8 cellular contexts compared by ENCODE assay signal in genomic region chr17:77363821-77364361, GRCh38.
DNase-seq lines count a peak whose midpoint lies in the region; ATAC-seq and TF ChIP-seq lines count a peak whose summit lies in the region.

No MANE protein-coding gene starts in this region.

- TF ChIP-seq CTCF in osteoblast (IDR thresholded peaks at IDR 0.05; ENCODE audit: extremely low read depth, low read depth, low read length): no peak
- TF ChIP-seq CTCF in MM.1S (IDR thresholded peaks at IDR 0.05; ENCODE audit: low read length): no peak

- H3K4me3 Mint-ChIP-seq in effector memory CD8-positive, alpha-beta T cell: peak overlapping the region; percentile 53 to 57

- peaks cover 21% of the 10 kb centered on the region for H3K36me3 ChIP-seq in SJSA1
- H3K36me3 ChIP-seq in osteoblast (ENCODE audit: insufficient read depth, low read length): peaks cover 7% of the 10 kb centered on the region
- no peaks in the 10 kb centered on the region for H3K36me3 ChIP-seq in MM.1S (replicated peaks; ENCODE audit: insufficient read depth, low read length)

- H3K9me3 ChIP-seq in SJSA1 (replicated peaks): 0 out of 2 replicates have a peak, but pooled peaks cover 2% of the 10 kb centered on the region
- no peaks in the 10 kb centered on the region for H3K9me3 ChIP-seq in osteoblast (ENCODE audit: low read depth, low read length)
- no peaks in the 10 kb centered on the region for H3K9me3 ChIP-seq in MM.1S (replicated peaks; ENCODE audit: insufficient read depth, low read length)

- no peak overlapping the region for H3K27ac ChIP-seq in SJSA1
- H3K27ac ChIP-seq in osteoblast (ENCODE audit: low read depth, low read length): peak overlapping the region; percentile 84
- H3K27ac ChIP-seq in MM.1S (ENCODE audit: low read length): no peak overlapping the region

- H2AFZ ChIP-seq in osteoblast (ENCODE audit: low read length) (no peak overlapping the region), MM.1S (ENCODE audit: low read length) (no peak overlapping the region)

- peaks cover 29 to 38% of the 10 kb centered on the region in 2 donors for H3K4me1 Mint-ChIP-seq in effector memory CD8-positive, alpha-beta T cell (ENCODE audit: low read depth in 2 of 2)

- H3K27me3 ChIP-seq in SJSA1 (replicated peaks) (no peaks in the 10 kb centered on the region), osteoblast (ENCODE audit: insufficient read depth, low read length) (no peaks in the 10 kb centered on the region), MM.1S (replicated peaks; ENCODE audit: insufficient read depth, low read length) (no peaks in the 10 kb centered on the region)

- no peaks in the 10 kb centered on the region for H3K27me3 Mint-ChIP-seq in effector memory CD8-positive, alpha-beta T cell

- peak; percentile 56 for ATAC-seq in effector memory CD8-positive, alpha-beta T cell (replicated peaks)
- ATAC-seq in HG02852 (IDR thresholded peaks at IDR 0.05; ENCODE audit: unreplicated experiment): no peak

- H3K36me3 Mint-ChIP-seq in effector memory CD8-positive, alpha-beta T cell (ENCODE audit: insufficient read depth): no peaks in the 10 kb centered on the region

- H4K20me1 ChIP-seq in osteoblast (ENCODE audit: insufficient read depth, low read length) (peaks cover 41% of the 10 kb centered on the region), MM.1S (ENCODE audit: insufficient read depth, low read length) (no peaks in the 10 kb centered on the region)

- no peak overlapping the region for H3K4me3 ChIP-seq in SJSA1
- no peak overlapping the region for H3K4me3 ChIP-seq in osteoblast (ENCODE audit: insufficient read depth, low read length)
- no peak overlapping the region for H3K4me3 ChIP-seq in MM.1S (ENCODE audit: low read length)

- H3K79me2 ChIP-seq in osteoblast (ENCODE audit: insufficient read depth, low read length): peaks cover 90% of the 10 kb centered on the region
- peaks cover 85% of the 10 kb centered on the region for H3K79me2 ChIP-seq in MM.1S (ENCODE audit: low read length)

- H3K27ac Mint-ChIP-seq in effector memory CD8-positive, alpha-beta T cell: peak overlapping the region; percentile 56 to 78

- H3K4me1 ChIP-seq in SJSA1 (replicated peaks): peaks cover 47% of the 10 kb centered on the region
- H3K4me1 ChIP-seq in osteoblast (ENCODE audit: insufficient read depth, low read length): peaks cover 40% of the 10 kb centered on the region
- peaks cover 32% of the 10 kb centered on the region for H3K4me1 ChIP-seq in MM.1S (ENCODE audit: low read length)

- DNase-seq in CD1c-positive myeloid dendritic cell (ENCODE audit: extremely low spot score) (peak; percentile 26), SJSA1 (ENCODE audit: low read depth in 1 of 2, low spot score in 2 of 2) (peak; percentile 28 to 57), osteoblast (ENCODE audit: insufficient read length, low spot score, missing footprints) (peak; percentile 61), MM.1S (no peak), NCI-H187 treated with DMSO at 0.1 percent for 48 hours (lab: John Stamatoyannopoulos, UW) (no peak), DMS153 (lab: John Stamatoyannopoulos, UW) (no peak)
- no peak for DNase-seq in effector memory CD8-positive, alpha-beta T cell

- H3K9ac ChIP-seq in MM.1S (ENCODE audit: low read length): no peak overlapping the region

- no peaks in the 10 kb centered on the region for H3K9me3 Mint-ChIP-seq in effector memory CD8-positive, alpha-beta T cell

- H3F3A ChIP-seq in MM.1S (ENCODE audit: insufficient read depth, low read length): peaks cover 21% of the 10 kb centered on the region

- no peaks in the 10 kb centered on the region for H3K9me2 ChIP-seq in MM.1S (replicated peaks; ENCODE audit: insufficient read depth, low read length)

- peak overlapping the region; percentile 11 for H3K4me2 ChIP-seq in osteoblast (ENCODE audit: insufficient read depth, low read length)
- no peak overlapping the region for H3K4me2 ChIP-seq in MM.1S (ENCODE audit: low read depth, low read length)

Comparison
In these comparisons a context has a peak if more than half of its experiments do, and no peak if none do; other contexts are left out.
1. DNase-seq: peak in CD1c-positive myeloid dendritic cell (single experiment), SJSA1 (2 of 2) and osteoblast (single experiment); none in effector memory CD8-positive, alpha-beta T cell (0 of 3), MM.1S (single experiment), NCI-H187 treated with DMSO at 0.1 percent for 48 hours (single experiment) and DMS153 (single experiment).